ENCODE assay signal across 8 cellular contexts in genomic region chr11:118437046-118437735, GRCh38. TPM values are rescaled to one million over a fixed set of nuclear protein-coding genes. Genes with fewer than 3 reads are reported as not detected.
DNase-seq lines count a peak whose midpoint lies in the region; ATAC-seq and TF ChIP-seq lines count a peak whose summit lies in the region.

No MANE protein-coding gene starts in this region.

- no peaks in the 10 kb centered on the region for H3K27me3 ChIP-seq in BLaER1
- H3K27me3 ChIP-seq in iPS-15b (ENCODE audit: control insufficient read depth, insufficient read depth, low read length), result peaks cover 4% of the 10 kb centered on the region
- no peaks in the 10 kb centered on the region for H3K27me3 ChIP-seq in gastrocnemius medialis

- H3K27ac ChIP-seq in BLaER1 (peak overlapping the region; percentile 94), gastrocnemius medialis (peak overlapping the region; percentile 86 to 92 (median 90))

- in situ Hi-C loops in astrocyte of the spinal cord (cut with HindIII; ENCODE audit: low sequenced_read_pairs), result no loop called here
- in situ Hi-C loops in gastrocnemius medialis (cut with MboI; ENCODE audit: low sequenced_read_pairs in 4 of 4), result no loop called here

- peaks cover 56% of the 10 kb centered on the region for H4K20me1 ChIP-seq in BLaER1

- H3K4me2 ChIP-seq in BLaER1, result peak overlapping the region; percentile 95

- peaks cover 53% of the 10 kb centered on the region for H3K4me1 ChIP-seq in BLaER1
- peaks cover 21% of the 10 kb centered on the region for H3K4me1 ChIP-seq in iPS-15b (ENCODE audit: control insufficient read depth, insufficient read depth, low read length)
- peaks cover 51 to 60% of the 10 kb centered on the region in 2 donors for H3K4me1 ChIP-seq in gastrocnemius medialis

- DNase-seq in T follicular helper cell (ENCODE audit: low read depth) (peak; percentile 37), astrocyte of the spinal cord (ENCODE audit: low read depth, low spot score) (peak; percentile 23), gastrocnemius medialis (peak; percentile 15 to 28), LoVo (ENCODE audit: low spot score) (no peak)

- H3K9me3 ChIP-seq in BLaER1 (no peaks in the 10 kb centered on the region), iPS-15b (ENCODE audit: control insufficient read depth, insufficient read depth, low read length) (no peaks in the 10 kb centered on the region), gastrocnemius medialis (no peaks in the 10 kb centered on the region)

- TF ChIP-seq CTCF in astrocyte of the spinal cord (IDR thresholded peaks at IDR 0.05; ENCODE audit: low read depth, low read length), result no peak
- TF ChIP-seq CTCF in gastrocnemius medialis (IDR thresholded peaks at IDR 0.05 in 4 of 5, conservative IDR thresholded peaks at IDR 0.05 in 1 of 5), result no peak

- peaks cover 17% of the 10 kb centered on the region for H3K36me3 ChIP-seq in BLaER1
- no peaks in the 10 kb centered on the region for H3K36me3 ChIP-seq in iPS-15b (ENCODE audit: control insufficient read depth, insufficient read depth, low read length)
- H3K36me3 ChIP-seq in gastrocnemius medialis, result no peaks in the 10 kb centered on the region

- intact Hi-C loops in gastrocnemius medialis (cut with DNase I; ENCODE audit: low total_unique reads), result loop anchor here (5.0 kb wide), 1 partner anchor 70 kb away; no protein-coding TSS in a partner anchor

- TF ChIP-seq POLR2A in gastrocnemius medialis (IDR thresholded peaks at IDR 0.05), result no peak

- peak; percentile 1 for ATAC-seq in HG03039 (IDR thresholded peaks at IDR 0.05; ENCODE audit: unreplicated experiment)
- ATAC-seq in gastrocnemius medialis, result no peak
- ATAC-seq in GM18511 (IDR thresholded peaks at IDR 0.05; ENCODE audit: unreplicated experiment), result no peak

- H3K4me3 ChIP-seq in BLaER1 (peak overlapping the region; percentile 100), astrocyte of the spinal cord (ENCODE audit: low read depth, low read length) (peak overlapping the region; percentile 90), iPS-15b (ENCODE audit: low read depth, low read length) (peak overlapping the region; percentile 89), gastrocnemius medialis (peak overlapping the region; percentile 92 to 97 (median 96))

- H3K9ac ChIP-seq in BLaER1 (peak overlapping the region; percentile 95), iPS-15b (ENCODE audit: low read depth, low read length) (peak overlapping the region; percentile 57)

RNA-seq across cellular contexts. Expression of gene KMT2A, which starts 0.9 kb away (rescaled TPM):
- 10 to 100 TPM; 24.3 to 55.6 (median 27.9) TPM for total RNA-seq in gastrocnemius medialis

RNA-seq across cellular contexts. Expression of gene ATP5MG, which starts 35.8 kb away (rescaled TPM):
- 10 to 100 TPM; 46.9 to 90.6 (median 55.4) TPM for total RNA-seq in gastrocnemius medialis
